ENCODE assay signal across 1 cellular context in the genomic region with DNA sequence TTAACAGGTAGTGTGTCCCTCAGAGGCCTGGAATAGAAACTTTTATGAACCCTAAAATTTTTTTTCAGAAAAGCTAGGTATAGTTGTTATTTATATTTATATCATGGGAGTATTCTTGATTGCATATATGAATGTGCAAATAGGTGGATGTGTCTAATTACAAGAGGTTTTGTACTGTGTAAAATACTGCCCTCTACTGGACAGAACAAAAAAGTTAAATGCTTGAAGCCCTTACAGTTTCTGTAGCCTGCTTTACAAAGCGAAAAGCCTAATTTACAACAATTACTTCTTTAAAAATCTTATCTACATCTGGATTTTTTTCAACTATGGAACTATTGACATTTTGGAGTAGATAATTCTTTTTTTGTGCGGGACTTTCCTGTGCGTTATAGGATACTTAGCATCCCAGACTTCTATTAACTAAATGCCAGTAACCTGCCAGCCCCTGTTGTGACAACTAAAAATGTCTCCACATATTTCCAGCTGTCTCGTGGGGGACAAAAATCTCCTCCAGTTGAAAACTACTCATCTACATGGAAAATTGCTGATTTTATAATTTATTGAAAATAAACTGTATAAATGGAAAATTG.
TF ChIP-seq lines count a peak whose summit lies in the region.

No MANE protein-coding gene starts in this region.

TF ChIP-seq in SK-N-SH treated with all-trans-retinoic acid at 6 μM for 48 hours, 23 proteins besides CTCF, POLR2A, EP300 and RAD21 (continued from another document):
- TF ChIP-seq, protein P1, sequence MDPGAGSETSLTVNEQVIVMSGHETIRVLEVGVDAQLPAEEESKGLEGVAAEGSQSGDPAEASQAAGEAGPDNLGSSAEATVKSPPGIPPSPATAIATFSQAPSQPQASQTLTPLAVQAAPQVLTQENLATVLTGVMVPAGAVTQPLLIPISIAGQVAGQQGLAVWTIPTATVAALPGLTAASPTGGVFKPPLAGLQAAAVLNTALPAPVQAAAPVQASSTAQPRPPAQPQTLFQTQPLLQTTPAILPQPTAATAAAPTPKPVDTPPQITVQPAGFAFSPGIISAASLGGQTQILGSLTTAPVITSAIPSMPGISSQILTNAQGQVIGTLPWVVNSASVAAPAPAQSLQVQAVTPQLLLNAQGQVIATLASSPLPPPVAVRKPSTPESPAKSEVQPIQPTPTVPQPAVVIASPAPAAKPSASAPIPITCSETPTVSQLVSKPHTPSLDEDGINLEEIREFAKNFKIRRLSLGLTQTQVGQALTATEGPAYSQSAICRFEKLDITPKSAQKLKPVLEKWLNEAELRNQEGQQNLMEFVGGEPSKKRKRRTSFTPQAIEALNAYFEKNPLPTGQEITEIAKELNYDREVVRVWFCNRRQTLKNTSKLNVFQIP (CRISPR knock-in tag; IDR thresholded peaks at IDR 0.05; ENCODE audit: borderline replicate concordance, low read depth), result no peak
- TF ChIP-seq, protein P2, sequence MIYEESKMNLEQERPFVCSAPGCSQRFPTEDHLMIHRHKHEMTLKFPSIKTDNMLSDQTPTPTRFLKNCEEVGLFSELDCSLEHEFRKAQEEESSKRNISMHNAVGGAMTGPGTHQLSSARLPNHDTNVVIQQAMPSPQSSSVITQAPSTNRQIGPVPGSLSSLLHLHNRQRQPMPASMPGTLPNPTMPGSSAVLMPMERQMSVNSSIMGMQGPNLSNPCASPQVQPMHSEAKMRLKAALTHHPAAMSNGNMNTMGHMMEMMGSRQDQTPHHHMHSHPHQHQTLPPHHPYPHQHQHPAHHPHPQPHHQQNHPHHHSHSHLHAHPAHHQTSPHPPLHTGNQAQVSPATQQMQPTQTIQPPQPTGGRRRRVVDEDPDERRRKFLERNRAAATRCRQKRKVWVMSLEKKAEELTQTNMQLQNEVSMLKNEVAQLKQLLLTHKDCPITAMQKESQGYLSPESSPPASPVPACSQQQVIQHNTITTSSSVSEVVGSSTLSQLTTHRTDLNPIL (CRISPR knock-in tag; IDR thresholded peaks at IDR 0.05; ENCODE audit: low read depth), result no peak
- TF ChIP-seq ESRRG (CRISPR knock-in tag; IDR thresholded peaks at IDR 0.05), result no peak
- TF ChIP-seq, protein P3, sequence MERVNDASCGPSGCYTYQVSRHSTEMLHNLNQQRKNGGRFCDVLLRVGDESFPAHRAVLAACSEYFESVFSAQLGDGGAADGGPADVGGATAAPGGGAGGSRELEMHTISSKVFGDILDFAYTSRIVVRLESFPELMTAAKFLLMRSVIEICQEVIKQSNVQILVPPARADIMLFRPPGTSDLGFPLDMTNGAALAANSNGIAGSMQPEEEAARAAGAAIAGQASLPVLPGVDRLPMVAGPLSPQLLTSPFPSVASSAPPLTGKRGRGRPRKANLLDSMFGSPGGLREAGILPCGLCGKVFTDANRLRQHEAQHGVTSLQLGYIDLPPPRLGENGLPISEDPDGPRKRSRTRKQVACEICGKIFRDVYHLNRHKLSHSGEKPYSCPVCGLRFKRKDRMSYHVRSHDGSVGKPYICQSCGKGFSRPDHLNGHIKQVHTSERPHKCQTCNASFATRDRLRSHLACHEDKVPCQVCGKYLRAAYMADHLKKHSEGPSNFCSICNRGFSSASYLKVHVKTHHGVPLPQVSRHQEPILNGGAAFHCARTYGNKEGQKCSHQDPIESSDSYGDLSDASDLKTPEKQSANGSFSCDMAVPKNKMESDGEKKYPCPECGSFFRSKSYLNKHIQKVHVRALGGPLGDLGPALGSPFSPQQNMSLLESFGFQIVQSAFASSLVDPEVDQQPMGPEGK (CRISPR knock-in tag; IDR thresholded peaks at IDR 0.05; ENCODE audit: borderline replicate concordance), result no peak
